18 cellular contexts compared by ENCODE assay signal in genomic region chr18:13909541-13909940, GRCh38. TPM values are rescaled to one million over a fixed set of nuclear protein-coding genes. Genes with fewer than 3 reads are reported as not detected.
"Had no signal": no experiment of that assay in that cellular context is flagged by ENCODE, and none has a peak within 500 bp of the region (broad histone marks: within the 10 kb centered on the region; RNA-seq: fewer than 3 reads in every experiment).

No MANE protein-coding gene starts in this region.

- H3K4me3 ChIP-seq: ascending aorta, breast epithelium, left lung had no signal

- H3K27me3 Mint-ChIP-seq: stimulated activated naive CD8-positive, alpha-beta T cell treated with anti-CD3 and anti-CD28 coated beads, Interleukin-15, amount 100 ng/mL, for 72 hours; type B pancreatic cell had no signal

- H3K9me3 Mint-ChIP-seq: activated naive CD8-positive, alpha-beta T cell treated with anti-CD3 and anti-CD28 coated beads, Interleukin-2, amount 50 U/mL, for 24 hours; neural crest cell; stimulated activated naive CD8-positive, alpha-beta T cell treated with anti-CD3 and anti-CD28 coated beads, Interleukin-15, amount 100 ng/mL, for 72 hours; type B pancreatic cell had no signal

- H3K9me3 ChIP-seq: ascending aorta, breast epithelium, left lung had no signal

- H3K36me3 Mint-ChIP-seq: type B pancreatic cell had no signal

- H3K27ac Mint-ChIP-seq: activated naive CD8-positive, alpha-beta T cell treated with anti-CD3 and anti-CD28 coated beads, Interleukin-2, amount 50 U/mL, for 24 hours; stimulated activated naive CD8-positive, alpha-beta T cell treated with anti-CD3 and anti-CD28 coated beads, Interleukin-15, amount 100 ng/mL, for 72 hours; type B pancreatic cell had no signal

- H3K27ac ChIP-seq: ascending aorta, breast epithelium, left lung had no signal

- H3K36me3 ChIP-seq: ascending aorta, breast epithelium, left lung had no signal

- DNase-seq: activated CD4-positive, alpha-beta T cell treated with anti-CD3 and anti-CD28 coated beads for 1 hour; activated CD4-positive, alpha-beta T cell treated with anti-CD3 and anti-CD28 coated beads, Interleukin-2, amount 50 U/mL, for 4 hours; activated naive CD4-positive, alpha-beta T cell treated with Interleukin-2 at 50 U/mL for 16 hours; activated naive CD8-positive, alpha-beta T cell treated with anti-CD3 and anti-CD28 coated beads, Interleukin-2, amount 50 U/mL, for 24 hours; activated T-cell treated with anti-CD3 and anti-CD28 coated beads for 4 hours; erythroblast; islet precursor cell; left lung; mammary epithelial cell; stimulated activated naive CD8-positive, alpha-beta T cell treated with anti-CD3 and anti-CD28 coated beads, Interleukin-15, amount 100 ng/mL, for 72 hours had no signal

- ATAC-seq: activated naive CD8-positive, alpha-beta T cell treated with anti-CD3 and anti-CD28 coated beads, Interleukin-2, amount 50 U/mL, for 24 hours; left lung; sciatic nerve; stimulated activated naive CD8-positive, alpha-beta T cell treated with anti-CD3 and anti-CD28 coated beads, Interleukin-15, amount 100 ng/mL, for 72 hours had no signal

- H3K27me3 ChIP-seq: ascending aorta, breast epithelium, left lung had no signal

- H3K4me1 ChIP-seq: ascending aorta, breast epithelium, left lung had no signal

- H3K4me1 Mint-ChIP-seq: activated naive CD8-positive, alpha-beta T cell treated with anti-CD3 and anti-CD28 coated beads, Interleukin-2, amount 50 U/mL, for 24 hours; neural crest cell; stimulated activated naive CD8-positive, alpha-beta T cell treated with anti-CD3 and anti-CD28 coated beads, Interleukin-15, amount 100 ng/mL, for 72 hours had no signal

- H3K4me3 Mint-ChIP-seq: activated naive CD8-positive, alpha-beta T cell treated with anti-CD3 and anti-CD28 coated beads, Interleukin-2, amount 50 U/mL, for 24 hours; neural crest cell; stimulated activated naive CD8-positive, alpha-beta T cell treated with anti-CD3 and anti-CD28 coated beads, Interleukin-15, amount 100 ng/mL, for 72 hours; type B pancreatic cell had no signal

RNA-seq across cellular contexts. Expression of gene MC2R, which starts 5.8 kb away (rescaled TPM):
- total RNA-seq: ascending aorta, breast epithelium, dermis microvascular lymphatic vessel endothelial cell, left lung, mammary epithelial cell, neural crest cell, osteocyte, sciatic nerve, temporal lobe had no signal
